9 cellular contexts compared by ENCODE assay signal in genomic region chr19:11587973-11588631, GRCh38. TPM values are rescaled to one million over a fixed set of nuclear protein-coding genes. Genes with fewer than 3 reads are reported as not detected.
A peak's percentile ranks its signal among the peaks of the same experiment; 100 is the strongest.
DNase-seq lines count a peak whose midpoint lies in the region; ATAC-seq and TF ChIP-seq lines count a peak whose summit lies in the region.
"Had no signal": no experiment of that assay in that cellular context is flagged by ENCODE, and none has a peak within 500 bp of the region (broad histone marks: within the 10 kb centered on the region; RNA-seq: fewer than 3 reads in every experiment).

No MANE protein-coding gene starts in this region.

- H3K27me3 ChIP-seq in MM.1S (replicated peaks; ENCODE audit: insufficient read depth, low read length) = peaks cover 4% of the 10 kb centered on the region; the same call in 1 of the 2 replicates
- H3K27me3 ChIP-seq in osteoblast (ENCODE audit: insufficient read depth, low read length) = no peaks in the 10 kb centered on the region
- no peaks in the 10 kb centered on the region for H3K27me3 ChIP-seq in adrenal gland

- H3K79me2 ChIP-seq in MM.1S (ENCODE audit: low read length) (no peaks in the 10 kb centered on the region), osteoblast (ENCODE audit: insufficient read depth, low read length) (no peaks in the 10 kb centered on the region)

- CTCF ChIA-PET in Calu3 (lab: Charles Lee) = no interaction called here

- H3K4me1 ChIP-seq in MM.1S (ENCODE audit: low read length) (no peaks in the 10 kb centered on the region), osteoblast (ENCODE audit: insufficient read depth, low read length) (no peaks in the 10 kb centered on the region), adrenal gland (replicated peaks in 1 of 2) (no peaks in the 10 kb centered on the region)

- no TSS peak for BruUV-seq in Calu3 (replicated peaks; lab: Mats Ljungman, UMichigan)

- no peak for ATAC-seq in central memory CD8-positive, alpha-beta T cell (replicated peaks; ENCODE audit: extremely low read depth, poor library complexity, severe bottlenecking)
- no peak for ATAC-seq in HG02870 (IDR thresholded peaks at IDR 0.05; ENCODE audit: unreplicated experiment)

- no peaks in the 10 kb centered on the region for H3K9me3 Mint-ChIP-seq in Calu3 (ENCODE audit: low read depth, unreplicated experiment)
- no peaks in the 10 kb centered on the region for H3K9me3 Mint-ChIP-seq in central memory CD8-positive, alpha-beta T cell

- no peak overlapping the region for H3K9ac ChIP-seq in MM.1S (ENCODE audit: low read length)

- H3K27ac Mint-ChIP-seq in Calu3 (ENCODE audit: unreplicated experiment) = no peak overlapping the region
- H3K27ac Mint-ChIP-seq in central memory CD8-positive, alpha-beta T cell (ENCODE audit: low read depth) = peak overlapping the region; percentile 10

- H4K20me1 ChIP-seq in MM.1S (ENCODE audit: insufficient read depth, low read length) (no peaks in the 10 kb centered on the region), osteoblast (ENCODE audit: insufficient read depth, low read length) (no peaks in the 10 kb centered on the region)

- H3K4me2 ChIP-seq in MM.1S (ENCODE audit: low read depth, low read length) (peak overlapping the region; percentile 55), osteoblast (ENCODE audit: insufficient read depth, low read length) (peak overlapping the region; percentile 60)

- no peak overlapping the region for H3K27ac ChIP-seq in MM.1S (ENCODE audit: low read length)
- H3K27ac ChIP-seq in osteoblast (ENCODE audit: low read depth, low read length) = no peak overlapping the region
- H3K27ac ChIP-seq in coronary artery = no peak overlapping the region
- H3K27ac ChIP-seq in adrenal gland = no peak overlapping the region

- TF ChIP-seq POLR2A in adrenal gland (IDR thresholded peaks at IDR 0.05) = no peak

- DNase-seq in Calu3 (peak; percentile 4), MM.1S (no peak), osteoblast (ENCODE audit: insufficient read length, low spot score, missing footprints) (no peak), coronary artery (ENCODE audit: low spot score) (no peak), adrenal gland (no peak), MV-4-11 (lab: John Stamatoyannopoulos, UW) (no peak)
- DNase-seq in central memory CD8-positive, alpha-beta T cell (ENCODE audit: low spot score in 2 of 2) = no peak
- DNase-seq: activated gamma-delta T cell had no signal

- 59 to 67% (median 63%) methylated on average over 11 to 13 of the region's 13 CpGs for WGBS in adrenal gland, 4 donors

- intact Hi-C loops in Calu3 (cut with micrococcal nuclease; ENCODE audit: unreplicated experiment) = no loop called here
- intact Hi-C loops in adrenal gland (cut with DNase I) = loop anchor here in 1 of 2 donors (5.0 kb wide), 1 partner anchor 51 kb away; the partner anchor contains the start of gene CNN1

- H3K4me3 ChIP-seq in MM.1S (ENCODE audit: low read length) (peak overlapping the region; percentile 7; the same call in 1 of the 2 replicates), osteoblast (ENCODE audit: insufficient read depth, low read length) (no peak overlapping the region), coronary artery (no peak overlapping the region), adrenal gland (no peak overlapping the region)

- H3K27me3 Mint-ChIP-seq in Calu3 (ENCODE audit: unreplicated experiment) = no peaks in the 10 kb centered on the region
- H3K27me3 Mint-ChIP-seq in central memory CD8-positive, alpha-beta T cell = no peaks in the 10 kb centered on the region

- peaks cover 11% of the 10 kb centered on the region for H3K4me1 Mint-ChIP-seq in Calu3 (ENCODE audit: low read depth, unreplicated experiment)
- H3K4me1 Mint-ChIP-seq in central memory CD8-positive, alpha-beta T cell = peaks cover 10% of the 10 kb centered on the region

- H2AFZ ChIP-seq in MM.1S (ENCODE audit: low read length) (peak overlapping the region; percentile 28), osteoblast (ENCODE audit: low read length) (peak overlapping the region; percentile 3)

- H3K36me3 ChIP-seq in MM.1S (replicated peaks; ENCODE audit: insufficient read depth, low read length) (no peaks in the 10 kb centered on the region), osteoblast (ENCODE audit: insufficient read depth, low read length) (no peaks in the 10 kb centered on the region), adrenal gland (replicated peaks in 1 of 2) (no peaks in the 10 kb centered on the region)

- H3F3A ChIP-seq in MM.1S (ENCODE audit: insufficient read depth, low read length) = no peaks in the 10 kb centered on the region

- H3K9me2 ChIP-seq in MM.1S (replicated peaks; ENCODE audit: insufficient read depth, low read length) = no peaks in the 10 kb centered on the region

- no peak overlapping the region for H3K4me3 Mint-ChIP-seq in Calu3 (ENCODE audit: low read depth, unreplicated experiment)
- no peak overlapping the region for H3K4me3 Mint-ChIP-seq in central memory CD8-positive, alpha-beta T cell

- H3K9me3 ChIP-seq in MM.1S (replicated peaks; ENCODE audit: insufficient read depth, low read length) = no peaks in the 10 kb centered on the region
- H3K9me3 ChIP-seq in osteoblast (ENCODE audit: low read depth, low read length) = no peaks in the 10 kb centered on the region
- no peaks in the 10 kb centered on the region for H3K9me3 ChIP-seq in adrenal gland (replicated peaks in 1 of 3)

- TF ChIP-seq CTCF in Calu3 (IDR thresholded peaks at IDR 0.05; ENCODE audit: unreplicated experiment) = no peak
- no peak for TF ChIP-seq CTCF in MM.1S (IDR thresholded peaks at IDR 0.05; ENCODE audit: low read length)
- no peak for TF ChIP-seq CTCF in osteoblast (IDR thresholded peaks at IDR 0.05; ENCODE audit: extremely low read depth, low read depth, low read length)
- no peak for TF ChIP-seq CTCF in coronary artery (IDR thresholded peaks at IDR 0.05)
- TF ChIP-seq CTCF in adrenal gland (IDR thresholded peaks at IDR 0.05) = no peak

- H3K36me3 Mint-ChIP-seq in Calu3 (ENCODE audit: insufficient read depth, unreplicated experiment) = peaks cover 5% of the 10 kb centered on the region
- no peaks in the 10 kb centered on the region for H3K36me3 Mint-ChIP-seq in central memory CD8-positive, alpha-beta T cell (ENCODE audit: insufficient read depth)

RNA-seq across cellular contexts. Expression of gene ZNF627, which starts 9.2 kb away (rescaled TPM):
- total RNA-seq in Calu3 (2022) (12.0 and 13.3 TPM in 2 replicates), osteoblast (18.9 and 20.3 TPM in 2 replicates), adrenal gland (10 to 100 TPM in 4 of 8 donors, 1 to 10 TPM in 4; 6.3 to 11.8 (median 10.3) TPM)
- polyA plus RNA-seq in adrenal gland = 10 to 100 TPM in 1 of 3 donors, 1 to 10 TPM in 2; 3.8 to 12.0 (median 3.9) TPM

RNA-seq across cellular contexts. Expression of gene ACP5, which starts 10.7 kb away (rescaled TPM):
- total RNA-seq in Calu3 (2022) (0.94 and 2.2 TPM in 2 replicates), osteoblast (0.59 and 2.5 TPM in 2 replicates), adrenal gland (10 to 100 TPM in 5 of 8 donors, 1 to 10 TPM in 3; 4.2 to 28.8 (median 14.8) TPM)
- polyA plus RNA-seq in adrenal gland = 100 to 1,000 TPM in 1 of 3 donors, 1 to 10 TPM in 2; 6.5 to 152 (median 9.0) TPM

RNA-seq across cellular contexts. Expression of gene ELOF1, which starts 29.1 kb away (rescaled TPM):
- total RNA-seq in Calu3 (2022) = 36.5 and 38.3 TPM in 2 replicates
- total RNA-seq in osteoblast = 31.2 and 42.0 TPM in 2 replicates
- total RNA-seq in adrenal gland = 10 to 100 TPM; 24.4 to 67.6 (median 51.3) TPM
- polyA plus RNA-seq in adrenal gland = 100 to 1,000 TPM in 2 of 3 donors, 10 to 100 TPM in 1; 60.7 to 127 (median 119) TPM

RNA-seq across cellular contexts. Expression of gene CNN1, which starts 49.5 kb away (rescaled TPM):
- total RNA-seq in Calu3 (2022) (not detected in 2 replicates), osteoblast (7.1 and 9.8 TPM in 2 replicates), adrenal gland (10 to 100 TPM in 3 of 8 donors, 1 to 10 TPM in 5; 1.9 to 20.5 (median 8.3) TPM)
- polyA plus RNA-seq in adrenal gland = 10 to 100 TPM; 15.5 to 76.5 (median 40.9) TPM

RNA-seq across cellular contexts. Expression of gene ECSIT, which starts 59.2 kb away (rescaled TPM):
- 19.3 and 22.1 TPM in 2 replicates for total RNA-seq in Calu3 (2022)
- total RNA-seq in osteoblast = 36.9 and 37.1 TPM in 2 replicates
- 10 to 100 TPM; 51.5 to 99.7 (median 67.0) TPM for total RNA-seq in adrenal gland
- polyA plus RNA-seq in adrenal gland = 100 to 1,000 TPM in 2 of 3 donors, 10 to 100 TPM in 1; 28.7 to 122 (median 102) TPM
